Comparison of ENCODE assay signal across 1 cellular context in the genomic region with DNA sequence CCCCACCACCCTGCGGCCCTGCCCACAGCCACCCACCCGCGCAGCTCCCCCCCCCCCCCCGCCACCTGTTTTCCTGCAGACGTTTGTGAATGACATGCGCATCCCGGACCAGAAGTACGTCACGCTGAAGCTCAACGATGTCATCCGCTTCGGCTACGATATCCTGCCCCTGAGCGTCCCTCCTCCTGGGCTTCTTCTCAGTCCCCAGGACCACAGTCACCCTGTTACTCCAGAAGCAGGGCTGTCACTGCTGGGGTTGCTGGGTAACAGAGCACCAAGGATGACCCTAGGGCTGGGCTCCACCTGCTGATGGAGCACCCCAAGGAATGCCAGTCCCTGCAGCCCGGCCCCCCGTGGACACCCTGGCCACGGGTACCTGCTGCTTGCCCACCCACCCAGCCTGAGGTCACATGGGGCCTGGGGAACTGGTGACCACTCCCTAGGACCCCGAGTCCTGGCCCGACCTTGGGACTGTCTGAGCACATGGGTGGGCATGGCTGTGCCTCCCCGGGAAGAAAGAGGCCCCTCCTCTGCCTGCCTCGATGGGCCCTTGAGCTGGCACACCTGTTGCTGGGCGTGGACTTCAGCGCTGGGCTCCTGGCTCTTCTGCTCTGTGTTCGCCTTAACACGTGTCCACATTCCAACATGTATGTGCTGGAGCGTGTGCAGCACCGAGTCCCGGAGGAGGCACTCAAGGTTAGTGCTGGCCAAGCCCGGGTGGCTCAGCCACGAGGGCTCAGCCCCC.
TF ChIP-seq lines count a peak whose summit lies in the region.

No MANE protein-coding gene starts in this region.

TF ChIP-seq in WTC11, 78 proteins besides CTCF, POLR2A, EP300 and RAD21 (continued from another document):
- no peak for TF ChIP-seq GRHL2 (CRISPR knock-in tag; IDR thresholded peaks at IDR 0.05; ENCODE audit: insufficient replicate concordance, severe bottlenecking)
- TF ChIP-seq STAT6 (CRISPR knock-in tag; conservative IDR thresholded peaks at IDR 0.05; ENCODE audit: low read depth) = no peak
- TF ChIP-seq ZNF138 (CRISPR knock-in tag; conservative IDR thresholded peaks at IDR 0.05) = no peak
- TF ChIP-seq SMAD3 (CRISPR knock-in tag; IDR thresholded peaks at IDR 0.05; ENCODE audit: borderline replicate concordance) = no peak
- TF ChIP-seq EMX1 (CRISPR knock-in tag; IDR thresholded peaks at IDR 0.05) = no peak
- no peak for TF ChIP-seq ATF1 (CRISPR knock-in tag; IDR thresholded peaks at IDR 0.05)
- no peak for TF ChIP-seq CDX4 (CRISPR knock-in tag; IDR thresholded peaks at IDR 0.05; ENCODE audit: borderline replicate concordance)
- no peak for TF ChIP-seq ERG (CRISPR knock-in tag; IDR thresholded peaks at IDR 0.05)
- TF ChIP-seq NR1H2 (CRISPR knock-in tag; IDR thresholded peaks at IDR 0.05) = no peak
TF ChIP-seq in WTC11: peak in this region for 0.
